1 cellular context compared by ENCODE assay signal in the genomic region with DNA sequence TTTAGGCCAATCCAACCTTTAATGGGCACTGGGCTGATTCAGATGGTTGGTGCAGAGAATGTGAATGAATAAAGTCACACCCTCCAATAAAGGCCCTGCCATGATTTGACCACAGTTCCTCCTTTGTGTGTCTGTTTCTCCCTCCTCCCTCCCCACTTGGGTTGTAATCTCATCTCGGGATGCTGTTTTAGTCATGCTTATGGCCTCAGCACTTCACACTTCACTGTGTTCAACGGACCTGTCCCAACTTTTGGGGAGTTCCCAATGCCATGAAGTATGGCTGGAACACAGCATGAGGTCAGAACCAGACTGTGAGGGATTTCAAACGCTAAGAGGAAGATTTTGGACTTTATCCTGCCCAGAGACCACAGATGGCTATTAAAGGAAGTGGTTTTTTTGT.
TF ChIP-seq lines count a peak whose summit lies in the region.

No MANE protein-coding gene starts in this region.

TF ChIP-seq in IMR-90, 13 proteins besides CTCF, POLR2A, EP300 and RAD21:
- TF ChIP-seq MAZ (IDR thresholded peaks at IDR 0.05; ENCODE audit: borderline replicate concordance, low read depth, low read length) (no peak), RFX5 (IDR thresholded peaks at IDR 0.05; ENCODE audit: low read depth, low read length) (no peak), CEBPB (IDR thresholded peaks at IDR 0.05; ENCODE audit: low read depth, low read length) (no peak), RCOR1 (IDR thresholded peaks at IDR 0.05; ENCODE audit: insufficient replicate concordance, low read length) (no peak), NFE2L2 (IDR thresholded peaks at IDR 0.05; ENCODE audit: low read depth, low read length) (no peak), SMC3 (IDR thresholded peaks at IDR 0.05; ENCODE audit: low read depth, low read length) (no peak), MAFK (IDR thresholded peaks at IDR 0.05; ENCODE audit: low read depth, low read length) (no peak), MXI1 (IDR thresholded peaks at IDR 0.05; ENCODE audit: borderline replicate concordance, low read depth, low read length) (no peak), CHD1 (IDR thresholded peaks at IDR 0.05; ENCODE audit: low read depth, low read length) (no peak), BHLHE40 (IDR thresholded peaks at IDR 0.05; ENCODE audit: low read depth, low read length) (no peak), FOS (IDR thresholded peaks at IDR 0.05; ENCODE audit: low read depth, low read length) (no peak)
- TF ChIP-seq, protein P1, sequence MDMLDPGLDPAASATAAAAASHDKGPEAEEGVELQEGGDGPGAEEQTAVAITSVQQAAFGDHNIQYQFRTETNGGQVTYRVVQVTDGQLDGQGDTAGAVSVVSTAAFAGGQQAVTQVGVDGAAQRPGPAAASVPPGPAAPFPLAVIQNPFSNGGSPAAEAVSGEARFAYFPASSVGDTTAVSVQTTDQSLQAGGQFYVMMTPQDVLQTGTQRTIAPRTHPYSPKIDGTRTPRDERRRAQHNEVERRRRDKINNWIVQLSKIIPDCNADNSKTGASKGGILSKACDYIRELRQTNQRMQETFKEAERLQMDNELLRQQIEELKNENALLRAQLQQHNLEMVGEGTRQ (IDR thresholded peaks at IDR 0.05; ENCODE audit: low read depth, low read length): no peak
- TF ChIP-seq, protein P2, sequence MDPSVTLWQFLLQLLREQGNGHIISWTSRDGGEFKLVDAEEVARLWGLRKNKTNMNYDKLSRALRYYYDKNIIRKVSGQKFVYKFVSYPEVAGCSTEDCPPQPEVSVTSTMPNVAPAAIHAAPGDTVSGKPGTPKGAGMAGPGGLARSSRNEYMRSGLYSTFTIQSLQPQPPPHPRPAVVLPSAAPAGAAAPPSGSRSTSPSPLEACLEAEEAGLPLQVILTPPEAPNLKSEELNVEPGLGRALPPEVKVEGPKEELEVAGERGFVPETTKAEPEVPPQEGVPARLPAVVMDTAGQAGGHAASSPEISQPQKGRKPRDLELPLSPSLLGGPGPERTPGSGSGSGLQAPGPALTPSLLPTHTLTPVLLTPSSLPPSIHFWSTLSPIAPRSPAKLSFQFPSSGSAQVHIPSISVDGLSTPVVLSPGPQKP (IDR thresholded peaks at IDR 0.05; ENCODE audit: borderline replicate concordance, low read depth, low read length): no peak
